16 cellular contexts compared by ENCODE assay signal in genomic region chr1:8667869-8668595, GRCh38.
DNase-seq lines count a peak whose midpoint lies in the region; ATAC-seq and TF ChIP-seq lines count a peak whose summit lies in the region.
"Had no signal": no experiment of that assay in that cellular context is flagged by ENCODE, and none has a peak within 500 bp of the region (broad histone marks: within the 10 kb centered on the region; RNA-seq: fewer than 3 reads in every experiment).

No MANE protein-coding gene starts in this region.

- POLR2A ChIA-PET in activated CD4-positive, alpha-beta memory T cell treated with anti-CD3 and anti-CD28 coated beads, Interleukin-2, amount 10 ng/mL, durations not matched to agents 7 days and 5 days (lab: Charles Lee): no interaction called here

- no peak for TF ChIP-seq CTCF in parathyroid adenoma (IDR thresholded peaks at IDR 0.05)

- peaks cover 17% of the 10 kb centered on the region for H3K79me2 ChIP-seq in parathyroid adenoma

- no peak overlapping the region for H3K4me3 Mint-ChIP-seq in activated CD4-positive, alpha-beta memory T cell treated with anti-CD3 and anti-CD28 coated beads, Interleukin-2, amount 10 ng/mL, durations not matched to agents 7 days and 5 days

- H3K4me1 ChIP-seq in parathyroid adenoma: peaks cover 60% of the 10 kb centered on the region

- CTCF ChIA-PET in activated CD4-positive, alpha-beta memory T cell treated with anti-CD3 and anti-CD28 coated beads, Interleukin-2, amount 10 ng/mL, durations not matched to agents 7 days and 5 days (lab: Charles Lee): interaction anchor here (0.8 to 7.0 kb wide), 2 partner anchors 66 to 106 kb away, joined by 3 to 73 read pairs; no protein-coding TSS in a partner anchor

- H3K4me3 ChIP-seq in parathyroid adenoma (ENCODE audit: low read depth, low read length): no peak overlapping the region
- H3K4me3 ChIP-seq: dorsolateral prefrontal cortex, testis had no signal

- H3K27ac Mint-ChIP-seq in activated CD4-positive, alpha-beta memory T cell treated with anti-CD3 and anti-CD28 coated beads, Interleukin-2, amount 10 ng/mL, durations not matched to agents 7 days and 5 days: no peak overlapping the region

- no peaks in the 10 kb centered on the region for H3K36me3 ChIP-seq in parathyroid adenoma (ENCODE audit: control insufficient read depth, insufficient read depth, low read length)

- H3K27me3 Mint-ChIP-seq in activated CD4-positive, alpha-beta memory T cell treated with anti-CD3 and anti-CD28 coated beads, Interleukin-2, amount 10 ng/mL, durations not matched to agents 7 days and 5 days: no peaks in the 10 kb centered on the region

- no peaks in the 10 kb centered on the region for H3K9me3 Mint-ChIP-seq in activated CD4-positive, alpha-beta memory T cell treated with anti-CD3 and anti-CD28 coated beads, Interleukin-2, amount 10 ng/mL, durations not matched to agents 7 days and 5 days

- no peak overlapping the region for H3K4me2 ChIP-seq in parathyroid adenoma (ENCODE audit: low read length)

- no peaks in the 10 kb centered on the region for H3K36me3 Mint-ChIP-seq in activated CD4-positive, alpha-beta memory T cell treated with anti-CD3 and anti-CD28 coated beads, Interleukin-2, amount 10 ng/mL, durations not matched to agents 7 days and 5 days (ENCODE audit: low read depth)

- no peaks in the 10 kb centered on the region for H3K27me3 ChIP-seq in parathyroid adenoma (ENCODE audit: control insufficient read depth, insufficient read depth, low read length)
- H3K27me3 ChIP-seq: dorsolateral prefrontal cortex, testis had no signal

- no peak overlapping the region for H3K9ac ChIP-seq in parathyroid adenoma

- peaks cover 39% of the 10 kb centered on the region for H3K4me1 Mint-ChIP-seq in activated CD4-positive, alpha-beta memory T cell treated with anti-CD3 and anti-CD28 coated beads, Interleukin-2, amount 10 ng/mL, durations not matched to agents 7 days and 5 days

- H3K9me3 ChIP-seq in parathyroid adenoma (ENCODE audit: control insufficient read depth, low read length): no peaks in the 10 kb centered on the region
- H3K9me3 ChIP-seq: testis had no signal

- H3K27ac ChIP-seq in parathyroid adenoma: peak overlapping the region; percentile 2
- H3K27ac ChIP-seq: testis had no signal

- DNase-seq in EL: peak; percentile 52
- peak; percentile 53 for DNase-seq in fibroblast of gingiva (ENCODE audit: low read depth)
- DNase-seq in activated CD4-positive, alpha-beta memory T cell treated with anti-CD3 and anti-CD28 coated beads, Interleukin-2, amount 10 ng/mL, durations not matched to agents 7 days and 5 days: no peak
- no peak for DNase-seq in OCI-M1 (lab: John Stamatoyannopoulos, UW)
- DNase-seq: activated effector memory CD4-positive, alpha-beta T cell treated with Interleukin-2 at 50 U/mL for 16 hours; DMS 273 treated with DMSO at 0.1 percent for 48 hours; dorsolateral prefrontal cortex; NCI-H2171 treated with DMSO at 0.1 percent for 48 hours; nucleus accumbens; Right ventricle myocardium superior; testis had no signal

- H2AFZ ChIP-seq in parathyroid adenoma: no peak overlapping the region

- ATAC-seq in GM21619 (IDR thresholded peaks at IDR 0.05; ENCODE audit: unreplicated experiment) (no peak), GM21576 (IDR thresholded peaks at IDR 0.05; ENCODE audit: unreplicated experiment) (no peak)
- ATAC-seq: activated CD4-positive, CD25-positive, alpha-beta regulatory T cell treated with anti-CD3 and anti-CD28 coated beads, Interleukin-2, amount 50 U/mL, for 24 hours had no signal

TF ChIP-seq in PFSK-1, 5 proteins besides CTCF, POLR2A, EP300 and RAD21:
- TF ChIP-seq POLR2AphosphoS5 (IDR thresholded peaks at IDR 0.05; ENCODE audit: low read depth, low read length) (no peak), TAF1 (IDR thresholded peaks at IDR 0.05; ENCODE audit: borderline replicate concordance, insufficient read depth, low read length) (no peak), FOXP2 (optimal IDR thresholded peaks at IDR 0.05; ENCODE audit: borderline replicate concordance, extremely low read depth, extremely low read length, insufficient read depth) (peak; percentile 43)
- TF ChIP-seq, protein P1, sequence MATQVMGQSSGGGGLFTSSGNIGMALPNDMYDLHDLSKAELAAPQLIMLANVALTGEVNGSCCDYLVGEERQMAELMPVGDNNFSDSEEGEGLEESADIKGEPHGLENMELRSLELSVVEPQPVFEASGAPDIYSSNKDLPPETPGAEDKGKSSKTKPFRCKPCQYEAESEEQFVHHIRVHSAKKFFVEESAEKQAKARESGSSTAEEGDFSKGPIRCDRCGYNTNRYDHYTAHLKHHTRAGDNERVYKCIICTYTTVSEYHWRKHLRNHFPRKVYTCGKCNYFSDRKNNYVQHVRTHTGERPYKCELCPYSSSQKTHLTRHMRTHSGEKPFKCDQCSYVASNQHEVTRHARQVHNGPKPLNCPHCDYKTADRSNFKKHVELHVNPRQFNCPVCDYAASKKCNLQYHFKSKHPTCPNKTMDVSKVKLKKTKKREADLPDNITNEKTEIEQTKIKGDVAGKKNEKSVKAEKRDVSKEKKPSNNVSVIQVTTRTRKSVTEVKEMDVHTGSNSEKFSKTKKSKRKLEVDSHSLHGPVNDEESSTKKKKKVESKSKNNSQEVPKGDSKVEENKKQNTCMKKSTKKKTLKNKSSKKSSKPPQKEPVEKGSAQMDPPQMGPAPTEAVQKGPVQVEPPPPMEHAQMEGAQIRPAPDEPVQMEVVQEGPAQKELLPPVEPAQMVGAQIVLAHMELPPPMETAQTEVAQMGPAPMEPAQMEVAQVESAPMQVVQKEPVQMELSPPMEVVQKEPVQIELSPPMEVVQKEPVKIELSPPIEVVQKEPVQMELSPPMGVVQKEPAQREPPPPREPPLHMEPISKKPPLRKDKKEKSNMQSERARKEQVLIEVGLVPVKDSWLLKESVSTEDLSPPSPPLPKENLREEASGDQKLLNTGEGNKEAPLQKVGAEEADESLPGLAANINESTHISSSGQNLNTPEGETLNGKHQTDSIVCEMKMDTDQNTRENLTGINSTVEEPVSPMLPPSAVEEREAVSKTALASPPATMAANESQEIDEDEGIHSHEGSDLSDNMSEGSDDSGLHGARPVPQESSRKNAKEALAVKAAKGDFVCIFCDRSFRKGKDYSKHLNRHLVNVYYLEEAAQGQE (IDR thresholded peaks at IDR 0.05; ENCODE audit: insufficient read depth in 1 of 2, low read depth in 2 of 2, low read length in 2 of 2): no peak

Comparison
In these comparisons a context has a peak if more than half of its experiments do, and no peak if none do; other contexts are left out.
1. DNase-seq: peak in EL (single experiment) and fibroblast of gingiva (single experiment); none in activated CD4-positive, alpha-beta memory T cell treated with anti-CD3 and anti-CD28 coated beads, Interleukin-2, amount 10 ng/mL, durations not matched to agents 7 days and 5 days (single experiment) and OCI-M1 (single experiment).